In the genomic region with DNA sequence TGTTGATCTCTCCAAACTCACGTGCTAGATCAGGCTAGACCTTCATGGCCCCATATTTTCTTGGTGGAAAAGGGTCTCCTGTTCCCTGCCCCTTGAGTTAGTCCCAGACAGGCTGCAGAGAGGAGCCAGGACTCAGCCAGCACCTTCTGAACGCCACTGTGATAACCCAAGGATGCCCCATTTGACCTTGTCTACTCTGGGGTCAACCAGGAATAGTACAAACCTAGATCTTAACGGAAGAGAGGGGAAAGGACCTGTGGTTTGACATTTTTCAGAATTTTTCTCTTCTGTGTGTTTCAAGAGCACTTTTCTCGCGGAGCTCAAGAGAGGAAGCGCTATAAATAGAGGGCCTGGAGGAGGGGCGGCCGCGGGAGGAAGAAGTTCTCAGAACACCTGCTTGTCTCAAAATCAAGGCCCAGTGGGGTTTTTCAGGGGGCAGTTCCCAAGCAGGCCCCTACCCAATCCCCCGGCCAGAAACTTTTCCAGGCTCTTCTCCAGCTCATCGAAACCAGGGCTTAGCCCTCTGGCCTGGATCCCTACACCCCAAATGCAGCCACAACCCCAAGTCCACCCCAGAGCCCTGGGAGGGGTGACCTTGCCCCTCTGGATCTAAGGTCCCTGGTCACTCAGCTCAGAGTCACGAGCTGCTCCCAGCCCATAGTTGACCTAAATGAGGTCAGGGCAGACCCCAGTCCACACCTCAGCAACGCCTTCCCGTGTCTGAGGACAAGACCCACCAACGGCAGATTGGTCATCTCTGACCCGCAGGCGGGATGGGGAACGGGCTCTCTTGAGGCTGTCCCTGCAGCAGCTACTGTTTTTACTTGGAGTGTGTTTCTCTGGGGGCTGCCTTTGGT, we compare ENCODE assay signal across 8 cellular contexts.
DNase-seq lines count a peak whose midpoint lies in the region; ATAC-seq and TF ChIP-seq lines count a peak whose summit lies in the region.

No MANE protein-coding gene starts in this region.

- POLR2A ChIA-PET in activated B cell treated with CpG ODN at 0.5 μM for 24 hours (lab: Charles Lee), result interaction anchor here (0.6 to 1.6 kb wide), 12 partner anchors 9 to 225 kb away, joined by 3 to 13 read pairs (median 4); a partner anchor contains a TSS

- CTCF ChIA-PET in activated B cell treated with CpG ODN at 0.5 μM for 24 hours (lab: Charles Lee), result interaction anchor here (0.9 to 2.3 kb wide), 5 partner anchors 9 to 157 kb away, joined by 3 to 7 read pairs (median 3); no protein-coding TSS in a partner anchor

- H3K4me3 Mint-ChIP-seq in activated B cell treated with CpG ODN at 0.5 μM for 24 hours, result peak overlapping the region; percentile 71

- peak overlapping the region; percentile 93 for H3K27ac Mint-ChIP-seq in activated B cell treated with CpG ODN at 0.5 μM for 24 hours

- DNase-seq in stimulated activated CD4-positive, alpha-beta T cell treated with anti-CD3 and anti-CD28 coated beads, Interleukin-1b, Interleukin-23, amount 100 ng/mL, for 4 hours (ENCODE audit: low read depth in 2 of 2), result peak; percentile 48 to 49
- no peak for DNase-seq in stimulated activated CD4-positive, alpha-beta T cell treated with anti-CD3 and anti-CD28 coated beads, Interleukin-12 subunit alpha, Interleukin-12 subunit beta, amount 100 ng/mL, for 4 hours
- DNase-seq in activated B cell treated with CpG ODN at 0.5 μM for 24 hours (peak; percentile 56), left lobe of liver (ENCODE audit: low spot score) (peak; percentile 23), NCI-H1436 (lab: John Stamatoyannopoulos, UW) (no peak), G401 (ENCODE audit: low spot score) (no peak), NCI-H1105 treated with DMSO at 0.1 percent for 48 hours (lab: John Stamatoyannopoulos, UW) (no peak)

- no peaks in the 10 kb centered on the region for H3K27me3 Mint-ChIP-seq in activated B cell treated with CpG ODN at 0.5 μM for 24 hours

- in situ Hi-C loops in G401 (cut with HindIII; ENCODE audit: low sequenced_read_pairs), result no loop called here

- no peaks in the 10 kb centered on the region for H3K36me3 Mint-ChIP-seq in activated B cell treated with CpG ODN at 0.5 μM for 24 hours (ENCODE audit: low read depth)

- no peaks in the 10 kb centered on the region for H3K9me3 Mint-ChIP-seq in activated B cell treated with CpG ODN at 0.5 μM for 24 hours

- intact Hi-C loops in activated B cell treated with CpG ODN at 0.5 μM for 24 hours (cut with micrococcal nuclease), result loop anchor here (1.0 to 10.0 kb wide), 2 partner anchors 8 to 851 kb away; a partner anchor contains a TSS

- H3K4me1 Mint-ChIP-seq in activated B cell treated with CpG ODN at 0.5 μM for 24 hours, result peaks cover 89% of the 10 kb centered on the region

- ATAC-seq in HG03135 (IDR thresholded peaks at IDR 0.05; ENCODE audit: unreplicated experiment) (peak; percentile 46), activated B cell treated with CpG ODN at 0.5 μM for 24 hours (ENCODE audit: low read depth) (peak; percentile 53), left lobe of liver (peak; percentile 25)

- no peak for TF ChIP-seq CTCF in activated B cell treated with CpG ODN at 0.5 μM for 24 hours (IDR thresholded peaks at IDR 0.05)

Comparison
In these comparisons a context has a peak if more than half of its experiments do, and no peak if none do; other contexts are left out.
1. DNase-seq: peak in stimulated activated CD4-positive, alpha-beta T cell treated with anti-CD3 and anti-CD28 coated beads, Interleukin-1b, Interleukin-23, amount 100 ng/mL, for 4 hours (2 of 2), activated B cell treated with CpG ODN at 0.5 μM for 24 hours (single experiment) and left lobe of liver (single experiment); none in stimulated activated CD4-positive, alpha-beta T cell treated with anti-CD3 and anti-CD28 coated beads, Interleukin-12 subunit alpha, Interleukin-12 subunit beta, amount 100 ng/mL, for 4 hours (single experiment), NCI-H1436 (single experiment), G401 (single experiment) and NCI-H1105 treated with DMSO at 0.1 percent for 48 hours (single experiment).
2. Peak in every context shown above with its lines, with median percentiles within 50 percentile points of each other: ATAC-seq.